8 cellular contexts compared by ENCODE assay signal in genomic region chr22:19855504-19856409, GRCh38. TPM values are rescaled to one million over a fixed set of nuclear protein-coding genes. Genes with fewer than 3 reads are reported as not detected.
DNase-seq lines count a peak whose midpoint lies in the region; ATAC-seq and TF ChIP-seq lines count a peak whose summit lies in the region.

No MANE protein-coding gene starts in this region.

- H3K4me1 Mint-ChIP-seq in osteocyte (ENCODE audit: unreplicated experiment) = peaks cover 32% of the 10 kb centered on the region

- H3K4me1 ChIP-seq in Panc1 (ENCODE audit: control insufficient read depth, insufficient read depth, low read length) (peaks cover 30% of the 10 kb centered on the region), upper lobe of right lung (peaks cover 33% of the 10 kb centered on the region)

- H3K4me3 ChIP-seq in Panc1 (ENCODE audit: low read depth in 2 of 2, low read length in 2 of 2) = peak overlapping the region; percentile 74 to 86
- H3K4me3 ChIP-seq in upper lobe of right lung = peak overlapping the region; percentile 86

- intact Hi-C loops in Panc1 (cut with micrococcal nuclease; ENCODE audit: unreplicated experiment) (no loop called here), upper lobe of right lung (cut with DNase I) (no loop called here)

- ATAC-seq in HG03457 (IDR thresholded peaks at IDR 0.05; ENCODE audit: unreplicated experiment) (peak; percentile 6), Panc1 (peak; percentile 44), upper lobe of right lung (peak; percentile 17)

- BruUV-seq in Panc1 (replicated peaks; lab: Mats Ljungman, UMichigan) = TSS peak; percentile 73

- H3K27ac Mint-ChIP-seq in osteocyte (ENCODE audit: unreplicated experiment) = peak overlapping the region; percentile 85

- peak overlapping the region; percentile 89 for H3K4me3 Mint-ChIP-seq in osteocyte (ENCODE audit: unreplicated experiment)

- peaks cover 4% of the 10 kb centered on the region for H3K36me3 Mint-ChIP-seq in osteocyte (ENCODE audit: unreplicated experiment)

- H3K9me3 ChIP-seq in Panc1 (ENCODE audit: control insufficient read depth, insufficient read depth, low read depth, low read length) = no peaks in the 10 kb centered on the region
- no peaks in the 10 kb centered on the region for H3K9me3 ChIP-seq in upper lobe of right lung

- H3K27ac ChIP-seq in C4-2B = peak overlapping the region; percentile 97
- peak overlapping the region; percentile 88 for H3K27ac ChIP-seq in Panc1 (ENCODE audit: low read length)
- H3K27ac ChIP-seq in upper lobe of right lung = peak overlapping the region; percentile 94

- DNase-seq in Panc1 (ENCODE audit: low read depth, low spot score) = no peak
- peak; percentile 29 for DNase-seq in activated T-helper 9 cell treated with anti-CD3 and anti-CD28 coated beads, Interleukin-2, amount 50 U/mL, for 16 hours (ENCODE audit: low read depth)
- peak; percentile 55 for DNase-seq in germinal center (ENCODE audit: low spot score)
- peak; percentile 84 for DNase-seq in osteocyte (ENCODE audit: extremely low spot score, unreplicated experiment)
- DNase-seq in upper lobe of right lung = peak; percentile 85

- H3K27me3 ChIP-seq in Panc1 (ENCODE audit: control insufficient read depth, insufficient read depth, low read length) (no peaks in the 10 kb centered on the region), upper lobe of right lung (no peaks in the 10 kb centered on the region)

- POLR2A ChIA-PET in Panc1 (lab: Charles Lee) = interaction anchor here (0.6 kb wide), 1 partner anchor 65 kb away, joined by 4 read pairs; no protein-coding TSS in a partner anchor

- H3K36me3 ChIP-seq in Panc1 (ENCODE audit: control insufficient read depth, insufficient read depth, low read length) = peaks cover 8% of the 10 kb centered on the region; the same call in 1 of the 2 replicates
- peaks cover 13% of the 10 kb centered on the region for H3K36me3 ChIP-seq in upper lobe of right lung

- peak; percentile 53 for TF ChIP-seq POLR2A in GM19193 (IDR thresholded peaks at IDR 0.05; ENCODE audit: extremely low read depth, insufficient read depth, insufficient read length)

- no peaks in the 10 kb centered on the region for H3K9me3 Mint-ChIP-seq in osteocyte (ENCODE audit: unreplicated experiment)

- CTCF ChIA-PET in Panc1 (lab: Charles Lee) = no interaction called here

- in situ Hi-C loops in Panc1 (cut with HindIII; ENCODE audit: low pct_unique_long_range_greater_than_20kb, low sequenced_read_pairs) = no loop called here

- H3K27me3 Mint-ChIP-seq in osteocyte (ENCODE audit: unreplicated experiment) = no peaks in the 10 kb centered on the region

- no peak for TF ChIP-seq CTCF in C4-2B (conservative IDR thresholded peaks at IDR 0.05)
- no peak for TF ChIP-seq CTCF in Panc1 (IDR thresholded peaks at IDR 0.05)
- no peak for TF ChIP-seq CTCF in osteocyte (IDR thresholded peaks at IDR 0.05)
- TF ChIP-seq CTCF in upper lobe of right lung (IDR thresholded peaks at IDR 0.05) = no peak

RNA-seq across cellular contexts. Expression of gene GNB1L, which starts 1.1 kb away (rescaled TPM):
- 12.2 TPM for total RNA-seq in Panc1 (2021; ENCODE audit: unreplicated experiment)
- 10.2 TPM for polyA plus RNA-seq in Panc1 (2012; ENCODE audit: insufficient read length)
- total RNA-seq in osteocyte = 6.0 and 6.1 TPM in 2 replicates
- total RNA-seq in upper lobe of right lung = 7.8 TPM

RNA-seq across cellular contexts. Expression of gene RTL10, which starts 1.1 kb away (rescaled TPM):
- 26.7 TPM for total RNA-seq in Panc1 (2021; ENCODE audit: unreplicated experiment)
- 22.5 TPM for polyA plus RNA-seq in Panc1 (2012; ENCODE audit: insufficient read length)
- total RNA-seq in osteocyte = 28.5 and 30.4 TPM in 2 replicates
- 20.5 TPM for total RNA-seq in upper lobe of right lung
